ENCODE assay signal across 18 cellular contexts in genomic region chr20:21324126-21324525, GRCh38. TPM values are rescaled to one million over a fixed set of nuclear protein-coding genes. Genes with fewer than 3 reads are reported as not detected.
DNase-seq lines count a peak whose midpoint lies in the region; ATAC-seq, FAIRE-seq and TF ChIP-seq lines count a peak whose summit lies in the region.
"Had no signal": no experiment of that assay in that cellular context is flagged by ENCODE, and none has a peak within 500 bp of the region (broad histone marks: within the 10 kb centered on the region; RNA-seq: fewer than 3 reads in every experiment).

No MANE protein-coding gene starts in this region.

- no peak for FAIRE-seq in K562 (lab: Jason Lieb, UNC)

- H3K9me3 ChIP-seq in GM23248 (ENCODE audit: low read depth) (no peaks in the 10 kb centered on the region), K562 (replicated peaks; ENCODE audit: control insufficient read depth, insufficient read depth, low read depth, low read length) (no peaks in the 10 kb centered on the region; the same call in 1 of the 2 replicates)
- H3K9me3 ChIP-seq: prostate gland had no signal

- peaks cover 19% of the 10 kb centered on the region; the same call in 1 of the 2 replicates for H3F3A ChIP-seq in GM23248 (ENCODE audit: insufficient read depth)

- no peaks in the 10 kb centered on the region for H3K36me3 ChIP-seq in GM23248 (ENCODE audit: low read depth)
- H3K36me3 ChIP-seq in K562 (ENCODE audit: control insufficient read depth, insufficient read depth, low read length), result peaks cover 22% of the 10 kb centered on the region; the same call in 2 of the 3 replicates
- H3K36me3 ChIP-seq: prostate gland had no signal

- peaks cover 14% of the 10 kb centered on the region for H3K9me3 Mint-ChIP-seq in activated CD4-positive, alpha-beta T cell treated with anti-CD3 and anti-CD28 coated beads, Interleukin-2, amount 10 ng/mL, durations not matched to agents 24 days and 14 days
- peaks cover 3% of the 10 kb centered on the region for H3K9me3 Mint-ChIP-seq in memory B cell

- in situ Hi-C loops in GM23248 (cut with MboI), result no loop called here
- in situ Hi-C loops in K562 (cut with MboI), result no loop called here

- DNase-seq in activated CD4-positive, alpha-beta T cell treated with anti-CD3 and anti-CD28 coated beads, Interleukin-2, amount 10 ng/mL, durations not matched to agents 24 days and 14 days, result no peak
- no peak for DNase-seq in activated CD4-positive, alpha-beta T cell treated with anti-CD3 and anti-CD28 coated beads for 1 hour
- DNase-seq in GM23248, result no peak
- DNase-seq in K562 (ENCODE audit: extremely low read depth in 1 of 4, low spot score in 3 of 4), result no peak
- DNase-seq in memory B cell (ENCODE audit: low spot score in 2 of 2), result no peak
- DNase-seq in NCI-H1105 treated with DMSO at 0.1 percent for 48 hours (lab: John Stamatoyannopoulos, UW), result no peak
- no peak for DNase-seq in HCEC 1CT
- DNase-seq: activated CD4-positive, alpha-beta T cell treated with anti-CD3 and anti-CD28 coated beads for 48 hours; left lung; NCI-H1048; NCI-H748 treated with DMSO at 0.1 percent for 48 hours; PC-9; stimulated activated CD4-positive, alpha-beta T cell treated with anti-CD3 and anti-CD28 coated beads, Interleukin-12 subunit alpha, Interleukin-12 subunit beta, amount 100 ng/mL, for 4 hours; stimulated activated naive CD8-positive, alpha-beta T cell treated with anti-CD3 and anti-CD28 coated beads, Interleukin-15, Interleukin-2, amounts not matched to agents 100 U/mL and 50 U/mL, for 24 hours; T-helper 9 cell had no signal

- H3K27ac Mint-ChIP-seq in activated CD4-positive, alpha-beta T cell treated with anti-CD3 and anti-CD28 coated beads, Interleukin-2, amount 10 ng/mL, durations not matched to agents 24 days and 14 days, result peak overlapping the region; percentile 18
- H3K27ac Mint-ChIP-seq in memory B cell, result peak overlapping the region; percentile 14

- peaks cover 49% of the 10 kb centered on the region for H3K36me3 Mint-ChIP-seq in activated CD4-positive, alpha-beta T cell treated with anti-CD3 and anti-CD28 coated beads, Interleukin-2, amount 10 ng/mL, durations not matched to agents 24 days and 14 days (ENCODE audit: low read depth)
- H3K36me3 Mint-ChIP-seq in memory B cell, result peaks cover 25% of the 10 kb centered on the region

- H3K4me3 ChIP-seq in GM23248, result no peak overlapping the region
- H3K4me3 ChIP-seq in K562, result no peak overlapping the region
- H3K4me3 ChIP-seq: left lung, PC-9, prostate gland had no signal

- TF ChIP-seq POLR2A in K562 (conservative IDR thresholded peaks at IDR 0.05), result no peak

- H3K9me1 ChIP-seq in K562 (ENCODE audit: control insufficient read depth, insufficient read depth, low read length), result no peaks in the 10 kb centered on the region

- peak overlapping the region; percentile 2; the same call in 1 of the 2 replicates for H3K27ac ChIP-seq in GM23248
- peak overlapping the region; percentile 81; the same call in 2 of the 3 replicates for H3K27ac ChIP-seq in K562 (ENCODE audit: extremely low read depth, low read depth, low read length)
- H3K27ac ChIP-seq: C4-2B, PC-9, prostate gland had no signal

- no peak for TF ChIP-seq RAD21 in K562 (CRISPR knock-in tag; conservative IDR thresholded peaks at IDR 0.05 in 1 of 2, IDR thresholded peaks at IDR 0.05 in 1 of 2)

- no peaks in the 10 kb centered on the region for H3K27me3 ChIP-seq in GM23248 (replicated peaks; ENCODE audit: insufficient read depth)
- no peaks in the 10 kb centered on the region for H3K27me3 ChIP-seq in K562 (ENCODE audit: control insufficient read depth in 2 of 2, insufficient read depth in 2 of 2, low read length in 2 of 2)
- H3K27me3 ChIP-seq: left lung had no signal

- POLR2A ChIA-PET in K562 (lab: Yijun Ruan, JAX), result interaction anchor here (1.5 to 2.3 kb wide), 2 partner anchors 10 to 20 kb away, joined by 3 to 14 read pairs; partner anchors contain the start of gene XRN2

- H4K20me1 ChIP-seq in GM23248 (ENCODE audit: insufficient read depth) (peaks cover 23% of the 10 kb centered on the region), K562 (replicated peaks; ENCODE audit: control insufficient read depth, insufficient read depth, low read length) (no peaks in the 10 kb centered on the region)

- H3K4me1 Mint-ChIP-seq in activated CD4-positive, alpha-beta T cell treated with anti-CD3 and anti-CD28 coated beads, Interleukin-2, amount 10 ng/mL, durations not matched to agents 24 days and 14 days, result peaks cover 49% of the 10 kb centered on the region
- peaks cover 41% of the 10 kb centered on the region for H3K4me1 Mint-ChIP-seq in memory B cell

- no peaks in the 10 kb centered on the region for H3K9me2 ChIP-seq in GM23248 (ENCODE audit: insufficient read depth)

- 93 to 100% methylated on average over 2 of the region's 2 CpGs for WGBS in GM23248 (ENCODE audit: low coverage in 1 of 2, low lambda C conversion rate in 2 of 2, missing lambda C conversion rate in 2 of 2), 2 experiments
- WGBS in K562 (ENCODE audit: insufficient coverage, low coverage, missing lambda C conversion rate), result 8% methylated on average over 2 of the region's 2 CpGs

- intact Hi-C loops in activated CD4-positive, alpha-beta T cell treated with anti-CD3 and anti-CD28 coated beads, Interleukin-2, amount 10 ng/mL, durations not matched to agents 24 days and 14 days (cut with micrococcal nuclease), result no loop called here
- intact Hi-C loops in K562 (cut with micrococcal nuclease), result no loop called here

- TF ChIP-seq CTCF in K562 (IDR thresholded peaks at IDR 0.05 in 2 of 3, conservative IDR thresholded peaks at IDR 0.05 in 1 of 3; ENCODE audit: insufficient read depth in 2 of 3, low read depth in 1 of 3, low read length in 3 of 3), result no peak

- no peak for ATAC-seq in K562
- no peak for ATAC-seq in memory B cell (ENCODE audit: low read depth)
- no peak for ATAC-seq in GM18909 (IDR thresholded peaks at IDR 0.05; ENCODE audit: poor library complexity, unreplicated experiment)
- ATAC-seq: stimulated activated naive CD8-positive, alpha-beta T cell treated with anti-CD3 and anti-CD28 coated beads, Interleukin-15, Interleukin-2, amounts not matched to agents 100 U/mL and 50 U/mL, for 24 hours had no signal

- H3K4me2 ChIP-seq in GM23248 (ENCODE audit: unreplicated experiment) (peak overlapping the region; percentile 16), K562 (ENCODE audit: insufficient read depth, low read length) (0 out of 2 replicates have a peak overlapping the region, but pooled peaks have one; percentile 27)
- H3K4me2 ChIP-seq: PC-9 had no signal

- BruUV-seq in K562 (replicated peaks; lab: Mats Ljungman, UMichigan), result no TSS peak

- H3K79me2 ChIP-seq in GM23248 (ENCODE audit: insufficient read depth) (peaks cover 100% of the 10 kb centered on the region), K562 (ENCODE audit: control insufficient read depth, insufficient read depth, low read length) (peaks cover 99% of the 10 kb centered on the region)

- H3K4me3 Mint-ChIP-seq in activated CD4-positive, alpha-beta T cell treated with anti-CD3 and anti-CD28 coated beads, Interleukin-2, amount 10 ng/mL, durations not matched to agents 24 days and 14 days, result no peak overlapping the region
- no peak overlapping the region for H3K4me3 Mint-ChIP-seq in memory B cell

- no peak for TF ChIP-seq EP300 in K562 (IDR thresholded peaks at IDR 0.05; ENCODE audit: low read length)

- H2AFZ ChIP-seq in GM23248 (no peak overlapping the region), K562 (ENCODE audit: low read depth, low read length) (no peak overlapping the region)
- H2AFZ ChIP-seq: PC-9 had no signal

- CTCF ChIA-PET in K562 (lab: Yijun Ruan, JAX; ENCODE audit: low intra/inter-chr PET ratio), result no interaction called here

- H3K9ac ChIP-seq in GM23248 (no peak overlapping the region), K562 (ENCODE audit: insufficient read depth in 1 of 2, low read depth in 2 of 2, low read length in 2 of 2) (no peak overlapping the region)

- H3K4me1 ChIP-seq in GM23248 (ENCODE audit: insufficient read depth) (peaks cover 38% of the 10 kb centered on the region), K562 (replicated peaks in 1 of 2; ENCODE audit: control insufficient read depth in 2 of 2, insufficient read depth in 2 of 2, low read length in 2 of 2) (peaks cover 7 to 39% of the 10 kb centered on the region in 2 experiments)
- H3K4me1 ChIP-seq: prostate gland had no signal

- no peaks in the 10 kb centered on the region for H3K27me3 Mint-ChIP-seq in activated CD4-positive, alpha-beta T cell treated with anti-CD3 and anti-CD28 coated beads, Interleukin-2, amount 10 ng/mL, durations not matched to agents 24 days and 14 days
- no peaks in the 10 kb centered on the region for H3K27me3 Mint-ChIP-seq in memory B cell

RNA-seq across cellular contexts. Expression of gene XRN2, which starts 21.0 kb away (rescaled TPM):
- 92.0 and 97.0 TPM in 2 replicates for total RNA-seq in activated CD4-positive, alpha-beta T cell treated with anti-CD3 and anti-CD28 coated beads, Interleukin-2, amount 10 ng/mL, durations not matched to agents 24 days and 14 days
- 78.9 and 80.9 TPM in 2 replicates for total RNA-seq in GM23248 (2014; rRNA removed; shearing (Covaris generic))
- polyA plus RNA-seq in GM23248 (2016; fragmentation: Nextera tagmentation; extraction: Ambion mirVana) (54.3 and 55.0 TPM in 2 replicates), K562 (2011; rRNA removed) (51.9 and 67.3 TPM in 2 replicates), K562 (2014; fragmentation: Illumina TruSeq; extraction: Trizol) (55.1 and 62.7 TPM in 2 replicates), K562 (2014; fragmentation: Nextera tagmentation; extraction: Ambion mirVana) (10 to 100 TPM; 43.4 to 51.4 TPM), K562 (2014; rRNA removed) (40.7 and 44.0 TPM in 2 replicates)
- total RNA-seq in K562 (2011; cell fraction: chromatin; rRNA removed; ENCODE audit: low replicate concordance), result 18.4 and 43.0 TPM in 2 replicates
- 10.5 and 12.4 TPM in 2 replicates for total RNA-seq in K562 (2011; cell fraction: nucleolus; rRNA removed)
- 17.9 and 18.3 TPM in 2 replicates for total RNA-seq in K562 (2011; cell fraction: nucleoplasm; rRNA removed)
- total RNA-seq in K562 (2014; rRNA removed) (41.8 and 43.0 TPM in 2 replicates), K562 (2014; rRNA removed; fragmentation: Illumina TruSeq; extraction: Trizol) (67.3 and 75.5 TPM in 2 replicates), K562 (2015; rRNA removed; fragmentation: Illumina TruSeq; extraction: Trizol) (57.2 and 58.3 TPM in 2 replicates), K562 (2021) (45.1 and 45.5 TPM in 2 replicates)
- 20.4 and 30.0 TPM in 2 replicates for polyA plus RNA-seq in K562 (2011; cell fraction: cytosol; rRNA removed)
- 32.4 and 45.0 TPM in 2 replicates for polyA plus RNA-seq in K562 (2011; cell fraction: nucleus; rRNA removed)
- polyA plus RNA-seq in K562 (2012), result 37.0 and 48.6 TPM in 2 replicates
- polyA minus RNA-seq in K562 (2011; rRNA and poly(A)+ RNA removed), result 78.4 and 80.1 TPM in 2 replicates
- 23.7 and 30.4 TPM in 2 replicates for polyA minus RNA-seq in K562 (2011; cell fraction: cytosol; rRNA and poly(A)+ RNA removed)
- polyA minus RNA-seq in K562 (2011; cell fraction: nucleus; rRNA and poly(A)+ RNA removed), result 15.3 and 26.2 TPM in 2 replicates
